ENCODE assay signal across 11 cellular contexts in genomic region chr20:37915800-37916570, GRCh38. TPM values are rescaled to one million over a fixed set of nuclear protein-coding genes. Genes with fewer than 3 reads are reported as not detected.
DNase-seq lines count a peak whose midpoint lies in the region; ATAC-seq and TF ChIP-seq lines count a peak whose summit lies in the region.
"Had no signal": no experiment of that assay in that cellular context is flagged by ENCODE, and none has a peak within 500 bp of the region (broad histone marks: within the 10 kb centered on the region; RNA-seq: fewer than 3 reads in every experiment).

No MANE protein-coding gene starts in this region.

- peak overlapping the region; percentile 31 for H3K4me3 Mint-ChIP-seq in glutamatergic neuron (ENCODE audit: unreplicated experiment)

- H3K4me3 ChIP-seq in HAP-1, result no peak overlapping the region

- H3K36me3 Mint-ChIP-seq in glutamatergic neuron (ENCODE audit: unreplicated experiment), result peaks cover 4% of the 10 kb centered on the region
- H3K36me3 Mint-ChIP-seq: activated naive CD4-positive, alpha-beta T cell treated with anti-CD3 and anti-CD28 coated beads, Interleukin-2, amount 50 U/mL, for 72 hours had no signal

- in situ Hi-C loops in HAP-1 (cut with MboI; ENCODE audit: low sequenced_read_pairs), result no loop called here

- H3K9me3 ChIP-seq in HAP-1, result no peaks in the 10 kb centered on the region

- peaks cover 19% of the 10 kb centered on the region for H3K9me3 Mint-ChIP-seq in glutamatergic neuron (ENCODE audit: unreplicated experiment)
- H3K9me3 Mint-ChIP-seq: activated naive CD4-positive, alpha-beta T cell treated with anti-CD3 and anti-CD28 coated beads, Interleukin-2, amount 50 U/mL, for 72 hours had no signal

- peaks cover 50% of the 10 kb centered on the region for H3K4me1 Mint-ChIP-seq in glutamatergic neuron (ENCODE audit: low read depth, unreplicated experiment)

- TF ChIP-seq CTCF in glutamatergic neuron (IDR thresholded peaks at IDR 0.05; ENCODE audit: partially characterized antibody, unreplicated experiment), result no peak

- H3K27me3 ChIP-seq in HAP-1 (ENCODE audit: low read depth), result no peaks in the 10 kb centered on the region

- peaks cover 9% of the 10 kb centered on the region for H3K4me1 ChIP-seq in HAP-1

- ATAC-seq in HG03139 (IDR thresholded peaks at IDR 0.05; ENCODE audit: unreplicated experiment) (no peak), GM19351 (IDR thresholded peaks at IDR 0.05; ENCODE audit: unreplicated experiment) (no peak), HG03108 (IDR thresholded peaks at IDR 0.05; ENCODE audit: unreplicated experiment) (no peak)
- no peak for ATAC-seq in stimulated activated naive CD8-positive, alpha-beta T cell treated with anti-CD3 and anti-CD28 coated beads, Interleukin-15, Interleukin-2, amounts not matched to agents 100 U/mL and 50 U/mL, for 24 hours

- H3K36me3 ChIP-seq in HAP-1 (replicated peaks), result no peaks in the 10 kb centered on the region

- DNase-seq in HAP-1 (ENCODE audit: low spot score in 2 of 2) (peak; percentile 8 to 35), NCI-H2227 (lab: John Stamatoyannopoulos, UW; ENCODE audit: unreplicated experiment) (peak; percentile 66), glutamatergic neuron (peak; percentile 54), occipital lobe (lab: John Stamatoyannopoulos, UW) (peak; percentile 50)
- DNase-seq in stimulated activated naive CD8-positive, alpha-beta T cell treated with anti-CD3 and anti-CD28 coated beads, Interleukin-15, Interleukin-2, amounts not matched to agents 100 U/mL and 50 U/mL, for 24 hours, result no peak
- DNase-seq: kidney glomerular epithelial cell, NCI-H1092 had no signal

- H3K27me3 Mint-ChIP-seq in glutamatergic neuron (ENCODE audit: unreplicated experiment), result peaks cover 22% of the 10 kb centered on the region

- H3K27ac Mint-ChIP-seq in glutamatergic neuron (ENCODE audit: unreplicated experiment), result peak overlapping the region; percentile 80

RNA-seq across cellular contexts. Expression of gene VSTM2L, which starts 13.1 kb away (rescaled TPM):
- 15.9 TPM for total RNA-seq in glutamatergic neuron (ENCODE audit: unreplicated experiment)
- total RNA-seq in occipital lobe, result 39.6 TPM
